Comparison of ENCODE assay signal across 1 cellular context in the genomic region with DNA sequence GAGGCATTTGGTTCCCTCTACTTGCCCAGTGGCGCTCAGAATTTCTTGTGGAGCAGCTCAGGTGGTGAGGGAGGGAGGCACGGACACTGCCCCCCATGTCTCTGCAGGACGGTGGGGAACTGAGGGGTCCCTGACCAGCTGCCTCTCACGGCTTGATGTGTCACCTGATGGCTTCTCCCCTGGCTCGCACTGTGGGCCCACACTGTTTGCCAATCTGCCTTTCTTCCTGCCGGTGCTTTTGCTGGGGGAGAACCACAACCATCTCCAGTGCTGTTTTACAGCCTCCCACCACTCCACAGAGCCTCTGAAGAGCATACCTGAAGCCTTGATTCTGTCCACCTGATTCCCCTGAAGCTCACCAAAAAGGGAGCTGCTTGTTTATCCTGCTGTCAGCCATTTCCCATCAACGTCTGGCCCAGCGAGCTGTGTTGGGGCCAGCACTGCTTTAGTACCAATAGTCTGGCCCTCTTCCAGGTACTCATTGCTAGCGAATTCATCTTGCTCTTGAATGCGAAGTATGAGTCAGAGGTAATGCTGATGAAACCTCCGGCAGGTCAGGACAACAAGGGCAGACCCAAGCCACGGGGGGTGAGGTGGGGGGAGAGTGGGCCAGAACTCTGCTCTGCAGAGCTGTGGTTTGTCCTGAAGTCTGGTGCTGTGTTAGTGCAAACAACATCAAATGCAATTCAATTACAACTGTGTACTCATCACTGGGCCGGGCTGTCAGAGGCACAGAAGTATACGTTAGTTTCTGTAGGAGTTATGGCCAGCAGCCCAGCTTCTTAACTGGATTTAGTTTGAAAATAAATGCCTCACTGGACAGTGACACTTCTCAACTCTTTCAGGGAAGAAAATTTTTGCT.
A peak's percentile ranks its signal among the peaks of the same experiment; 100 is the strongest.
TF ChIP-seq lines count a peak whose summit lies in the region.

No MANE protein-coding gene starts in this region.

TF ChIP-seq in K562, 482 proteins besides CTCF, POLR2A, EP300 and RAD21 (continued from another document):
- peak; percentile 20; the same call in 1 of the 2 replicates for TF ChIP-seq ZBTB9 (CRISPR knock-in tag; IDR thresholded peaks at IDR 0.05)
- TF ChIP-seq ZNF766 (CRISPR knock-in tag; conservative IDR thresholded peaks at IDR 0.05): peak; percentile 82
- TF ChIP-seq PTTG1 (tag; IDR thresholded peaks at IDR 0.05; ENCODE audit: low read depth): 0 out of 2 replicates have a peak, but pooled peaks have one; percentile 23
- TF ChIP-seq TAF9B (IDR thresholded peaks at IDR 0.05; ENCODE audit: partially characterized antibody): peak; percentile 46
- peak; percentile 69 for TF ChIP-seq EP400 (IDR thresholded peaks at IDR 0.05)
- TF ChIP-seq TAF7 (tag; IDR thresholded peaks at IDR 0.05): peak; percentile 54; the same call in 1 of the 2 replicates
- TF ChIP-seq, protein P1, sequence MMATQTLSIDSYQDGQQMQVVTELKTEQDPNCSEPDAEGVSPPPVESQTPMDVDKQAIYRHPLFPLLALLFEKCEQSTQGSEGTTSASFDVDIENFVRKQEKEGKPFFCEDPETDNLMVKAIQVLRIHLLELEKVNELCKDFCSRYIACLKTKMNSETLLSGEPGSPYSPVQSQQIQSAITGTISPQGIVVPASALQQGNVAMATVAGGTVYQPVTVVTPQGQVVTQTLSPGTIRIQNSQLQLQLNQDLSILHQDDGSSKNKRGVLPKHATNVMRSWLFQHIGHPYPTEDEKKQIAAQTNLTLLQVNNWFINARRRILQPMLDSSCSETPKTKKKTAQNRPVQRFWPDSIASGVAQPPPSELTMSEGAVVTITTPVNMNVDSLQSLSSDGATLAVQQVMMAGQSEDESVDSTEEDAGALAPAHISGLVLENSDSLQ (IDR thresholded peaks at IDR 0.05): peak; percentile 82
- peak; percentile 30; the same call in 1 of the 2 replicates for TF ChIP-seq GATAD2A (IDR thresholded peaks at IDR 0.05)
- 0 out of 2 replicates have a peak, but pooled peaks have one; percentile 14 for TF ChIP-seq JUNB (CRISPR knock-in tag; conservative IDR thresholded peaks at IDR 0.05)
- peak; percentile 59 for TF ChIP-seq ZNF175 (CRISPR knock-in tag; IDR thresholded peaks at IDR 0.05; ENCODE audit: low read depth)
- TF ChIP-seq ZNF282 (CRISPR knock-in tag; IDR thresholded peaks at IDR 0.05): no peak
- TF ChIP-seq CXXC5 (CRISPR knock-in tag; IDR thresholded peaks at IDR 0.05): peak; percentile 58
- TF ChIP-seq TRIM24 (IDR thresholded peaks at IDR 0.05): peak; percentile 86 to 87
- no peak for TF ChIP-seq SMAD1 (IDR thresholded peaks at IDR 0.05; ENCODE audit: low read depth, low read length, partially characterized antibody)
- TF ChIP-seq, protein P2, sequence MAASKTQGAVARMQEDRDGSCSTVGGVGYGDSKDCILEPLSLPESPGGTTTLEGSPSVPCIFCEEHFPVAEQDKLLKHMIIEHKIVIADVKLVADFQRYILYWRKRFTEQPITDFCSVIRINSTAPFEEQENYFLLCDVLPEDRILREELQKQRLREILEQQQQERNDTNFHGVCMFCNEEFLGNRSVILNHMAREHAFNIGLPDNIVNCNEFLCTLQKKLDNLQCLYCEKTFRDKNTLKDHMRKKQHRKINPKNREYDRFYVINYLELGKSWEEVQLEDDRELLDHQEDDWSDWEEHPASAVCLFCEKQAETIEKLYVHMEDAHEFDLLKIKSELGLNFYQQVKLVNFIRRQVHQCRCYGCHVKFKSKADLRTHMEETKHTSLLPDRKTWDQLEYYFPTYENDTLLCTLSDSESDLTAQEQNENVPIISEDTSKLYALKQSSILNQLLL (CRISPR knock-in tag; IDR thresholded peaks at IDR 0.05; ENCODE audit: borderline replicate concordance): no peak
- TF ChIP-seq, protein P3, sequence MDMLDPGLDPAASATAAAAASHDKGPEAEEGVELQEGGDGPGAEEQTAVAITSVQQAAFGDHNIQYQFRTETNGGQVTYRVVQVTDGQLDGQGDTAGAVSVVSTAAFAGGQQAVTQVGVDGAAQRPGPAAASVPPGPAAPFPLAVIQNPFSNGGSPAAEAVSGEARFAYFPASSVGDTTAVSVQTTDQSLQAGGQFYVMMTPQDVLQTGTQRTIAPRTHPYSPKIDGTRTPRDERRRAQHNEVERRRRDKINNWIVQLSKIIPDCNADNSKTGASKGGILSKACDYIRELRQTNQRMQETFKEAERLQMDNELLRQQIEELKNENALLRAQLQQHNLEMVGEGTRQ (CRISPR knock-in tag; IDR thresholded peaks at IDR 0.05): 0 out of 2 replicates have a peak, but pooled peaks have one; percentile 4
- peak; percentile 75 for TF ChIP-seq ZNF740 (CRISPR knock-in tag; IDR thresholded peaks at IDR 0.05)
- no peak for TF ChIP-seq ZNF740 (tag; IDR thresholded peaks at IDR 0.05)
- TF ChIP-seq ZFX (CRISPR knock-in tag; IDR thresholded peaks at IDR 0.05): no peak
- TF ChIP-seq RBM14 (IDR thresholded peaks at IDR 0.05; ENCODE audit: borderline replicate concordance, insufficient read depth, low read depth, low read length): no peak
- peak; percentile 97 for TF ChIP-seq JUN (IDR thresholded peaks at IDR 0.05; ENCODE audit: borderline replicate concordance, low read depth, low read length)
- peak; percentile 77; the same call in 1 of the 2 replicates for TF ChIP-seq JUN (CRISPR knock-in tag; IDR thresholded peaks at IDR 0.05; ENCODE audit: borderline replicate concordance)
- TF ChIP-seq UBTF (IDR thresholded peaks at IDR 0.05; ENCODE audit: borderline replicate concordance in 1 of 2, low read depth in 2 of 2, low read length in 2 of 2): 0 out of 4 replicates have a peak, but pooled peaks of 1 of the 2 experiments have one; percentile 42
- TF ChIP-seq, protein P4, sequence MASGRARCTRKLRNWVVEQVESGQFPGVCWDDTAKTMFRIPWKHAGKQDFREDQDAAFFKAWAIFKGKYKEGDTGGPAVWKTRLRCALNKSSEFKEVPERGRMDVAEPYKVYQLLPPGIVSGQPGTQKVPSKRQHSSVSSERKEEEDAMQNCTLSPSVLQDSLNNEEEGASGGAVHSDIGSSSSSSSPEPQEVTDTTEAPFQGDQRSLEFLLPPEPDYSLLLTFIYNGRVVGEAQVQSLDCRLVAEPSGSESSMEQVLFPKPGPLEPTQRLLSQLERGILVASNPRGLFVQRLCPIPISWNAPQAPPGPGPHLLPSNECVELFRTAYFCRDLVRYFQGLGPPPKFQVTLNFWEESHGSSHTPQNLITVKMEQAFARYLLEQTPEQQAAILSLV (tag; IDR thresholded peaks at IDR 0.05): 0 out of 2 replicates have a peak, but pooled peaks have one; percentile 43
- TF ChIP-seq POLR2G (IDR thresholded peaks at IDR 0.05; ENCODE audit: low read depth, low read length): 0 out of 2 replicates have a peak, but pooled peaks have one; percentile 38
- TF ChIP-seq RBFOX2 (IDR thresholded peaks at IDR 0.05; ENCODE audit: low read depth, low read length): peak; percentile 67
- TF ChIP-seq ZNF79 (CRISPR knock-in tag; IDR thresholded peaks at IDR 0.05; ENCODE audit: low read depth): no peak
- peak; percentile 96 for TF ChIP-seq NFIC (IDR thresholded peaks at IDR 0.05)
- no peak for TF ChIP-seq TCF7 (IDR thresholded peaks at IDR 0.05; ENCODE audit: borderline replicate concordance)
- peak; percentile 71 for TF ChIP-seq ETV1 (tag; conservative IDR thresholded peaks at IDR 0.05; ENCODE audit: low read depth)
- no peak for TF ChIP-seq SNRNP70 (optimal IDR thresholded peaks at IDR 0.05; ENCODE audit: low read depth, low read length)
- no peak for TF ChIP-seq ZNF165 (CRISPR knock-in tag; IDR thresholded peaks at IDR 0.05; ENCODE audit: borderline replicate concordance)
- peak; percentile 43; the same call in 1 of the 2 replicates for TF ChIP-seq DMBX1 (CRISPR knock-in tag; IDR thresholded peaks at IDR 0.05; ENCODE audit: borderline replicate concordance)
- peak; percentile 91 for TF ChIP-seq SMARCE1 (IDR thresholded peaks at IDR 0.05)
- TF ChIP-seq MAZ (CRISPR knock-in tag; conservative IDR thresholded peaks at IDR 0.05 in 1 of 2, IDR thresholded peaks at IDR 0.05 in 1 of 2): peak in 1 of 2 experiments; percentile 47; a peak in 1 of 4 replicates
- no peak for TF ChIP-seq BRD4 (IDR thresholded peaks at IDR 0.05)
- TF ChIP-seq HDAC1 (IDR thresholded peaks at IDR 0.05): peak in 1 of 2 experiments; percentile 66; a peak in 2 of 4 replicates
- peak; percentile 79 for TF ChIP-seq ZNF395 (CRISPR knock-in tag; IDR thresholded peaks at IDR 0.05)
- no peak for TF ChIP-seq NKRF (IDR thresholded peaks at IDR 0.05; ENCODE audit: borderline replicate concordance)
